In genomic region chr2:109690822-109691541, GRCh38 we compare ENCODE assay signal across 11 cellular contexts.
DNase-seq lines count a peak whose midpoint lies in the region; ATAC-seq and TF ChIP-seq lines count a peak whose summit lies in the region.
"Had no signal": no experiment of that assay in that cellular context is flagged by ENCODE, and none has a peak within 500 bp of the region (broad histone marks: within the 10 kb centered on the region; RNA-seq: fewer than 3 reads in every experiment).

No MANE protein-coding gene starts in this region.

- H3K18ac ChIP-seq in H9 (ENCODE audit: insufficient read length, low read depth, low read length), result no peak overlapping the region

- H3K23ac ChIP-seq in H9 (ENCODE audit: insufficient read length, low read depth, low read length), result no peak overlapping the region

- H3K27me3 Mint-ChIP-seq in MCF 10A (ENCODE audit: insufficient read depth, unreplicated experiment) (no peaks in the 10 kb centered on the region), H9 (ENCODE audit: low read depth) (peaks cover 2% of the 10 kb centered on the region)

- DNase-seq in breast epithelium (ENCODE audit: low spot score in 2 of 2), result peak; percentile 59 to 77
- DNase-seq in MCF 10A (ENCODE audit: unreplicated experiment), result no peak
- DNase-seq in left lobe of liver (ENCODE audit: low spot score), result peak; percentile 84
- peak in 1 of 2 donors; percentile 33 for DNase-seq in psoas muscle
- no peak for DNase-seq in H9
- no peak for DNase-seq in effector memory CD4-positive, alpha-beta T cell
- DNase-seq in NCI-H1092 treated with DMSO at 0.1 percent for 48 hours (lab: John Stamatoyannopoulos, UW), result no peak
- DNase-seq: amniotic stem cell had no signal

- H2BK12ac ChIP-seq in H9 (ENCODE audit: insufficient read length, low read depth, low read length), result no peak overlapping the region

- H3K27ac ChIP-seq in breast epithelium (peak overlapping the region; percentile 92 to 94), psoas muscle (peak overlapping the region; percentile 68), H9 (ENCODE audit: insufficient read length, low read depth, low read length) (no peak overlapping the region)
- H3K27ac ChIP-seq in effector memory CD4-positive, alpha-beta T cell (ENCODE audit: insufficient read depth, low read length, poor library complexity, severe bottlenecking), result no peak overlapping the region
- H3K27ac ChIP-seq: A549 had no signal

- POLR2A ChIA-PET in MCF 10A (lab: Yijun Ruan, JAX), result interaction anchor here (0.7 to 0.8 kb wide), 2 partner anchors 27 to 68 kb away, joined by 3 read pairs; no protein-coding TSS in a partner anchor

- CTCF ChIA-PET in MCF 10A (lab: Yijun Ruan, JAX), result no interaction called here

- H3T11ph ChIP-seq in H9 (ENCODE audit: low read length), result no peak overlapping the region

- H3K56ac ChIP-seq in H9 (ENCODE audit: insufficient read length, low read depth, low read length), result no peak overlapping the region

- H3K9me3 Mint-ChIP-seq in MCF 10A (ENCODE audit: unreplicated experiment) (no peaks in the 10 kb centered on the region), H9 (no peaks in the 10 kb centered on the region)

- no peaks in the 10 kb centered on the region for H3K23me2 ChIP-seq in H9 (ENCODE audit: insufficient read length, low read depth, low read length, poor library complexity, severe bottlenecking)

- H3K79me2 ChIP-seq in H9 (ENCODE audit: insufficient read depth, low read length), result no peaks in the 10 kb centered on the region

- WGBS in psoas muscle, 3 donors, result 20 to 36% (median 20%) methylated on average over 7 of the region's 7 CpGs
- no CpG with 5 or more reads among the region's 7 CpGs for WGBS in H9 (ENCODE audit: extremely low coverage, insufficient read length, low lambda C conversion rate)

- no peak for TF ChIP-seq POLR2A in breast epithelium (IDR thresholded peaks at IDR 0.05)

- no peak overlapping the region for H3K4ac ChIP-seq in H9 (ENCODE audit: low read depth, low read length)

- H3K4me3 ChIP-seq in breast epithelium (no peak overlapping the region), psoas muscle (no peak overlapping the region)
- H3K4me3 ChIP-seq in effector memory CD4-positive, alpha-beta T cell (ENCODE audit: insufficient read depth, low read depth, low read length, poor library complexity, severe bottlenecking), result no peak overlapping the region
- H3K4me3 ChIP-seq: A549 had no signal

- no peak overlapping the region for H4K5ac ChIP-seq in H9 (ENCODE audit: insufficient read length, low read depth, low read length)

- no peak overlapping the region for H2BK120ac ChIP-seq in H9 (ENCODE audit: low read depth, low read length, poor library complexity, severe bottlenecking)

- no peak for TF ChIP-seq CTCF in breast epithelium (IDR thresholded peaks at IDR 0.05)
- no peak for TF ChIP-seq CTCF in MCF 10A (IDR thresholded peaks at IDR 0.05; ENCODE audit: unreplicated experiment)
- TF ChIP-seq CTCF in psoas muscle (IDR thresholded peaks at IDR 0.05), result no peak
- no peak for TF ChIP-seq CTCF in H9 (conservative IDR thresholded peaks at IDR 0.05)

- H3K4me2 ChIP-seq in H9 (ENCODE audit: insufficient read depth, insufficient read length, low read length), result no peak overlapping the region
- H3K4me2 ChIP-seq: A549 had no signal

- no peak overlapping the region for H2BK5ac ChIP-seq in H9 (ENCODE audit: insufficient read length, low read length)

- no peaks in the 10 kb centered on the region for H4K20me1 ChIP-seq in H9 (ENCODE audit: control insufficient read depth, insufficient read depth, insufficient read length)

- H2AK5ac ChIP-seq in H9 (ENCODE audit: insufficient read length, low read length), result no peak overlapping the region

- H3K4me1 ChIP-seq in breast epithelium (peaks cover 6 to 16% of the 10 kb centered on the region in 2 donors), psoas muscle (peaks cover 11% of the 10 kb centered on the region), H9 (ENCODE audit: insufficient read depth, low read length) (no peaks in the 10 kb centered on the region)
- no peaks in the 10 kb centered on the region for H3K4me1 ChIP-seq in effector memory CD4-positive, alpha-beta T cell (ENCODE audit: control insufficient read depth, insufficient read depth, low read length, poor library complexity, severe bottlenecking)

- ATAC-seq in left lobe of liver (peak; percentile 84), psoas muscle (peak; percentile 68 to 87 (median 78)), HG03460 (IDR thresholded peaks at IDR 0.05; ENCODE audit: unreplicated experiment) (no peak)
- ATAC-seq: A549 had no signal

- H3K4me1 Mint-ChIP-seq in MCF 10A (ENCODE audit: insufficient read depth, unreplicated experiment), result peaks cover 17% of the 10 kb centered on the region
- H3K4me1 Mint-ChIP-seq in H9, result peaks cover 29 to 30% of the 10 kb centered on the region in 2 experiments
- H3K4me1 Mint-ChIP-seq: IgD-negative memory B cell had no signal

- no peak overlapping the region for H2BK20ac ChIP-seq in H9 (ENCODE audit: low read depth, low read length, poor library complexity, severe bottlenecking)

- no peak overlapping the region for H4K91ac ChIP-seq in H9 (ENCODE audit: insufficient read length, low read depth, low read length)

- H3K4me3 Mint-ChIP-seq in MCF 10A (ENCODE audit: unreplicated experiment) (no peak overlapping the region), H9 (no peak overlapping the region)
- H3K4me3 Mint-ChIP-seq: IgD-negative memory B cell had no signal

- H3K14ac ChIP-seq in H9 (ENCODE audit: insufficient read depth, low read length), result no peak overlapping the region

- H3K27ac Mint-ChIP-seq in MCF 10A (ENCODE audit: low read depth, unreplicated experiment) (no peak overlapping the region), H9 (no peak overlapping the region)

- intact Hi-C loops in breast epithelium (cut with DNase I; ENCODE audit: low total_unique reads), result no loop called here
- intact Hi-C loops in MCF 10A (cut with micrococcal nuclease), result no loop called here
- intact Hi-C loops in psoas muscle (cut with DNase I), result no loop called here

- H3K9me3 ChIP-seq in breast epithelium (no peaks in the 10 kb centered on the region), psoas muscle (no peaks in the 10 kb centered on the region), H9 (ENCODE audit: control insufficient read depth, low read depth, low read length) (no peaks in the 10 kb centered on the region)
- no peaks in the 10 kb centered on the region for H3K9me3 ChIP-seq in effector memory CD4-positive, alpha-beta T cell (ENCODE audit: control insufficient read depth, low read length)
- H3K9me3 ChIP-seq: A549 had no signal

- no peaks in the 10 kb centered on the region for H3K36me3 ChIP-seq in breast epithelium
- no peaks in the 10 kb centered on the region for H3K36me3 ChIP-seq in psoas muscle (ENCODE audit: insufficient read depth in 1 of 2, low read depth in 1 of 2)
- no peaks in the 10 kb centered on the region for H3K36me3 ChIP-seq in effector memory CD4-positive, alpha-beta T cell (ENCODE audit: control insufficient read depth, insufficient read depth, low read length)

- no TSS peak for BruUV-seq in MCF 10A (replicated peaks; lab: Mats Ljungman, UMichigan)

- H3K79me1 ChIP-seq in H9 (ENCODE audit: insufficient read depth, low read depth, low read length, poor library complexity, severe bottlenecking), result no peaks in the 10 kb centered on the region

- no peak overlapping the region for H2BK15ac ChIP-seq in H9 (ENCODE audit: low read depth, low read length)

- H3K9ac ChIP-seq in H9 (ENCODE audit: extremely low read depth, insufficient read length, low read length), result no peak overlapping the region

- H4K8ac ChIP-seq in H9 (replicated peaks; ENCODE audit: insufficient read length, low read depth, low read length), result no peak overlapping the region

- H3K36me3 Mint-ChIP-seq in MCF 10A (ENCODE audit: insufficient read depth, unreplicated experiment) (no peaks in the 10 kb centered on the region), H9 (ENCODE audit: insufficient read depth in 1 of 3, low read depth in 3 of 3) (no peaks in the 10 kb centered on the region; a peak in 1 of 7 replicates)
- H3K36me3 Mint-ChIP-seq: IgD-negative memory B cell had no signal

- H2AFZ ChIP-seq in H9 (ENCODE audit: low read length), result no peak overlapping the region

- no peaks in the 10 kb centered on the region for H3K27me3 ChIP-seq in breast epithelium
- no peaks in the 10 kb centered on the region for H3K27me3 ChIP-seq in psoas muscle (ENCODE audit: insufficient read depth in 3 of 3, low read length in 2 of 3)
- no peaks in the 10 kb centered on the region for H3K27me3 ChIP-seq in H9 (ENCODE audit: insufficient read depth, low read length)
- H3K27me3 ChIP-seq in effector memory CD4-positive, alpha-beta T cell (replicated peaks; ENCODE audit: control insufficient read depth, insufficient read depth, low read length, poor library complexity, severe bottlenecking), result no peaks in the 10 kb centered on the region

Comparison
In these comparisons a context has a peak if more than half of its experiments do, and no peak if none do; other contexts are left out.
1. DNase-seq: peak in breast epithelium (2 of 2) and left lobe of liver (single experiment); none in MCF 10A (single experiment), H9 (single experiment), effector memory CD4-positive, alpha-beta T cell (0 of 3) and NCI-H1092 treated with DMSO at 0.1 percent for 48 hours (single experiment).
2. H3K27ac ChIP-seq: peak in breast epithelium (2 of 2) and psoas muscle (single experiment); none in H9 (single experiment) and effector memory CD4-positive, alpha-beta T cell (single experiment).